1 cellular context compared by ENCODE assay signal in the genomic region with DNA sequence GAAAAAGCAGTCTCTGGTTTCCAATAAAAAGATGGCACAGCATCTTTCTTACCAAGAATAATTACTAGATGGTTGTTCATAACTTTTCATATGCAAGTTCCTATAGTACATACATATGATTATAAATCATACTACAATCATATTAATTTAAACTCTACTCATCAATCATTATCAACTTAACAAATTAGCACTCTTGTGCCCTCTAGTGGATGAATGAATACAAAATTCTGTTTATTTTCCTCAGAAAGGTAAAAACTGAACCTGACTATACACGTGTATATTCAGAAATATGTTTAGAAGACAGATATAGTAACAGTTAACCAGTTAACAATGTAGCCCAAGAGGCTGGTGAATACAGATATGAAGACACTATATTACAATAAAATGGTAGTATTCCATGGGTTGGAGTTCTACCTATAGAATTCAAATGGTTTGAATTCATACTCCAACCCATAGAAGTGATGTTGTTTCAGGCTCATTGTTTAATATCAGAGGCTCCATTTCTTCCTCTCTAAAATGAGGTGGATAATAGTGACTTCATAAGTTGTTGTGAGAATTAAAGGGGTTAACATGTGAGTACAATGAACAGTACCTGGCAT.
TF ChIP-seq lines count a peak whose summit lies in the region.

No MANE protein-coding gene starts in this region.

TF ChIP-seq in K562, 482 proteins besides CTCF, POLR2A, EP300 and RAD21 (continued from another document):
- peak; percentile 41; the same call in 1 of the 2 replicates for TF ChIP-seq ARID3A (IDR thresholded peaks at IDR 0.05; ENCODE audit: borderline replicate concordance, low read depth, low read length)
- TF ChIP-seq U2AF1 (optimal IDR thresholded peaks at IDR 0.05; ENCODE audit: low read depth, low read length): no peak
- TF ChIP-seq HNRNPL (IDR thresholded peaks at IDR 0.05; ENCODE audit: low read depth, low read length): no peak
- TF ChIP-seq, protein P1, sequence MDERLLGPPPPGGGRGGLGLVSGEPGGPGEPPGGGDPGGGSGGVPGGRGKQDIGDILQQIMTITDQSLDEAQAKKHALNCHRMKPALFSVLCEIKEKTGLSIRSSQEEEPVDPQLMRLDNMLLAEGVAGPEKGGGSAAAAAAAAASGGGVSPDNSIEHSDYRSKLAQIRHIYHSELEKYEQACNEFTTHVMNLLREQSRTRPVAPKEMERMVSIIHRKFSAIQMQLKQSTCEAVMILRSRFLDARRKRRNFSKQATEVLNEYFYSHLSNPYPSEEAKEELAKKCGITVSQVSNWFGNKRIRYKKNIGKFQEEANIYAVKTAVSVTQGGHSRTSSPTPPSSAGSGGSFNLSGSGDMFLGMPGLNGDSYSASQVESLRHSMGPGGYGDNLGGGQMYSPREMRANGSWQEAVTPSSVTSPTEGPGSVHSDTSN (CRISPR knock-in tag; IDR thresholded peaks at IDR 0.05; ENCODE audit: low read depth): no peak
- TF ChIP-seq, protein P1 (tag; conservative IDR thresholded peaks at IDR 0.05; ENCODE audit: low read depth): peak; percentile 88
